18 cellular contexts compared by ENCODE assay signal in the genomic region with DNA sequence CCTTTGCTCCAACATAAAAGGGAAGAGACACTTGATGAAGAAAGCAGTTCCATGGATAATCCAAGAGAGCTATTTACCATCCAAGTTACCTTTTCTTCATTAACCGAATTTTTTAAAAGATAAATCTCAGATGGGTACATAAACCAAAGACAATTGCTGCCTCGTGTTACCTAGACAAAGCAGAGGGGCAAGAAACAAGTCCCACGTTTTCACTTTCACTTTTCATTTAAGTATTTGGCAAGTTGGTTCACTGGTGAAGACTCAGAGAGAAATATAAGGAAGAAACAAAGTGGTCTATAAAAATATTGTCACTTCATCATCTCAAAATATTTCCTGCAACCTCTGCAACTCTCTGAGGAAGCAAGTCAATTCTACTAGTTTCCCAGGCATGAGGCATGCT.
DNase-seq lines count a peak whose midpoint lies in the region; ATAC-seq and TF ChIP-seq lines count a peak whose summit lies in the region.
"Had no signal": no experiment of that assay in that cellular context is flagged by ENCODE, and none has a peak within 500 bp of the region (broad histone marks: within the 10 kb centered on the region; RNA-seq: fewer than 3 reads in every experiment).

No MANE protein-coding gene starts in this region.

- no peak overlapping the region for H3K27ac ChIP-seq in CD8-positive, alpha-beta memory T cell (ENCODE audit: low read depth, low read length)
- H3K27ac ChIP-seq: Peyer's patch had no signal

- ATAC-seq in GM21576 (IDR thresholded peaks at IDR 0.05; ENCODE audit: unreplicated experiment) (peak; percentile 54), GM18517 (IDR thresholded peaks at IDR 0.05; ENCODE audit: unreplicated experiment) (no peak)
- ATAC-seq: CD8-positive, alpha-beta T cell had no signal

- peaks cover 2 to 4% of the 10 kb centered on the region in 2 donors for H3K27me3 Mint-ChIP-seq in CD8-positive, alpha-beta memory T cell
- H3K27me3 Mint-ChIP-seq: B cell had no signal

- no peak overlapping the region for H3K27ac Mint-ChIP-seq in CD8-positive, alpha-beta memory T cell
- H3K27ac Mint-ChIP-seq: B cell; CD8-positive, alpha-beta T cell; T-helper 1 cell treated with Interleukin-12 subunit alpha and Interleukin-12 subunit beta and Interleukin-4 antibody, amounts not matched to agents 30 μg/mL and 1 μg/mL, for 36 hours had no signal

- no peaks in the 10 kb centered on the region for H4K20me1 ChIP-seq in Loucy (ENCODE audit: insufficient read depth, low read length, poor library complexity, severe bottlenecking)

- no peak overlapping the region for H3K9ac ChIP-seq in Loucy (ENCODE audit: low read depth, low read length, poor library complexity, severe bottlenecking)

- no peak for DNase-seq in CD8-positive, alpha-beta memory T cell
- DNase-seq in choroid plexus epithelial cell (ENCODE audit: low read depth) (peak; percentile 5), ureter (ENCODE audit: low spot score) (no peak), NCI-H1105 treated with DMSO at 0.1 percent for 48 hours (lab: John Stamatoyannopoulos, UW) (no peak)
- DNase-seq in stimulated activated CD4-positive, alpha-beta T cell treated with anti-CD3 and anti-CD28 coated beads, Interleukin-4, amount 100 ng/mL, for 1 hour, result no peak
- DNase-seq: CD8-positive, alpha-beta T cell; DMS 273 treated with DMSO at 0.1 percent for 48 hours; NCI-H1048; NCI-H187; NCI-H446 treated with DMSO at 0.1 percent for 48 hours; NCI-H774; Peyer's patch; SHP77 had no signal

- peak overlapping the region; percentile 34 for H3K4me2 ChIP-seq in Loucy (ENCODE audit: low read depth, low read length, poor library complexity, severe bottlenecking)

- no peaks in the 10 kb centered on the region for H3K27me3 ChIP-seq in CD8-positive, alpha-beta memory T cell (ENCODE audit: insufficient read depth, low read length, poor library complexity, severe bottlenecking)
- H3K27me3 ChIP-seq in Loucy (ENCODE audit: insufficient read depth, low read length, poor library complexity, severe bottlenecking), result no peaks in the 10 kb centered on the region
- H3K27me3 ChIP-seq: Peyer's patch had no signal

- H3F3A ChIP-seq in Loucy (ENCODE audit: low read depth), result no peaks in the 10 kb centered on the region

- TF ChIP-seq CTCF in Loucy (conservative IDR thresholded peaks at IDR 0.05; ENCODE audit: low read length) (no peak), choroid plexus epithelial cell (conservative IDR thresholded peaks at IDR 0.05; ENCODE audit: low read depth, low read length) (no peak)

- H2AFZ ChIP-seq in Loucy (ENCODE audit: low read length), result no peak overlapping the region

- H3K79me2 ChIP-seq in Loucy (ENCODE audit: insufficient read depth, low read length), result no peaks in the 10 kb centered on the region

- no peaks in the 10 kb centered on the region for H3K9me2 ChIP-seq in Loucy (replicated peaks; ENCODE audit: low read depth, low read length)

- no peaks in the 10 kb centered on the region for H3K36me3 ChIP-seq in CD8-positive, alpha-beta memory T cell (ENCODE audit: insufficient read depth, low read length)
- H3K36me3 ChIP-seq in Loucy (ENCODE audit: insufficient read depth, low read length), result no peaks in the 10 kb centered on the region
- H3K36me3 ChIP-seq: Peyer's patch had no signal

- peak overlapping the region in 4 of 7 donors; percentile 17 to 48 (median 34) for H3K4me3 Mint-ChIP-seq in CD8-positive, alpha-beta memory T cell
- H3K4me3 Mint-ChIP-seq: B cell; CD8-positive, alpha-beta T cell; T-helper 1 cell treated with Interleukin-12 subunit alpha and Interleukin-12 subunit beta and Interleukin-4 antibody, amounts not matched to agents 30 μg/mL and 1 μg/mL, for 36 hours had no signal

- no peaks in the 10 kb centered on the region for H3K9me3 Mint-ChIP-seq in CD8-positive, alpha-beta memory T cell
- H3K9me3 Mint-ChIP-seq: CD8-positive, alpha-beta T cell; T-helper 1 cell treated with Interleukin-12 subunit alpha and Interleukin-12 subunit beta and Interleukin-4 antibody, amounts not matched to agents 30 μg/mL and 1 μg/mL, for 36 hours had no signal

- CTCF ChIA-PET in CD8-positive, alpha-beta memory T cell (lab: Charles Lee), result no interaction called here

- H3K36me3 Mint-ChIP-seq in CD8-positive, alpha-beta memory T cell, result no peaks in the 10 kb centered on the region
- H3K36me3 Mint-ChIP-seq: CD8-positive, alpha-beta T cell had no signal

- H3K4me1 ChIP-seq in CD8-positive, alpha-beta memory T cell (ENCODE audit: insufficient read depth, low read length), result no peaks in the 10 kb centered on the region
- H3K4me1 ChIP-seq in Loucy (ENCODE audit: insufficient read depth, low read length, poor library complexity, severe bottlenecking), result no peaks in the 10 kb centered on the region
- H3K4me1 ChIP-seq: Peyer's patch had no signal

- POLR2A ChIA-PET in CD8-positive, alpha-beta memory T cell (lab: Charles Lee), result no interaction called here

- H3K9me3 ChIP-seq in CD8-positive, alpha-beta memory T cell (ENCODE audit: low read length), result no peaks in the 10 kb centered on the region
- no peaks in the 10 kb centered on the region for H3K9me3 ChIP-seq in Loucy (ENCODE audit: insufficient read depth, low read depth, low read length)
- H3K9me3 ChIP-seq: Peyer's patch had no signal

- no peak overlapping the region for H3K4me3 ChIP-seq in CD8-positive, alpha-beta memory T cell (ENCODE audit: low read length)
- peak overlapping the region; percentile 16 for H3K4me3 ChIP-seq in Loucy (ENCODE audit: low read length, poor library complexity, severe bottlenecking)
- H3K4me3 ChIP-seq in choroid plexus epithelial cell (ENCODE audit: low read depth, low read length), result no peak overlapping the region
- H3K4me3 ChIP-seq: Peyer's patch had no signal

- H3K4me1 Mint-ChIP-seq in CD8-positive, alpha-beta memory T cell, result peaks cover 0 to 19% (median 11%) of the 10 kb centered on the region in 3 donors
- H3K4me1 Mint-ChIP-seq: B cell had no signal
